In genomic region chr3:158732856-158733200, GRCh38 we compare ENCODE assay signal across 10 cellular contexts. TPM values are rescaled to one million over a fixed set of nuclear protein-coding genes. Genes with fewer than 3 reads are reported as not detected.
DNase-seq lines count a peak whose midpoint lies in the region; ATAC-seq and TF ChIP-seq lines count a peak whose summit lies in the region.
"Had no signal": no experiment of that assay in that cellular context is flagged by ENCODE, and none has a peak within 500 bp of the region (broad histone marks: within the 10 kb centered on the region; RNA-seq: fewer than 3 reads in every experiment).

No MANE protein-coding gene starts in this region.

- H3K36me3 Mint-ChIP-seq in CD4-positive, alpha-beta memory T cell: peaks cover 0 to 15% of the 10 kb centered on the region in 2 donors
- H3K36me3 Mint-ChIP-seq in activated CD4-positive, alpha-beta T cell treated with anti-CD3 and anti-CD28 coated beads, Interleukin-2, amount 10 ng/mL, durations not matched to agents 24 days and 14 days (ENCODE audit: low read depth): no peaks in the 10 kb centered on the region
- H3K36me3 Mint-ChIP-seq in natural killer cell treated with Interleukin-12 subunit alpha and Interleukin-12 subunit beta and Interleukin-15 and Interleukin-18, amount 100 ng/mL, for 72 hours: peaks cover 5% of the 10 kb centered on the region

- CTCF ChIA-PET in CD4-positive, alpha-beta memory T cell (lab: Charles Lee; ENCODE audit: partially characterized antibody): no interaction called here

- no peak overlapping the region for H3K27ac Mint-ChIP-seq in CD4-positive, alpha-beta memory T cell
- no peak overlapping the region for H3K27ac Mint-ChIP-seq in activated CD4-positive, alpha-beta T cell treated with anti-CD3 and anti-CD28 coated beads, Interleukin-2, amount 10 ng/mL, durations not matched to agents 24 days and 14 days
- H3K27ac Mint-ChIP-seq in natural killer cell treated with Interleukin-12 subunit alpha and Interleukin-12 subunit beta and Interleukin-15 and Interleukin-18, amount 100 ng/mL, for 72 hours: no peak overlapping the region

- no peak for TF ChIP-seq CTCF in brain microvascular endothelial cell (IDR thresholded peaks at IDR 0.05; ENCODE audit: low read depth, low read length, missing control alignments)
- TF ChIP-seq CTCF in psoas muscle (IDR thresholded peaks at IDR 0.05): no peak

- POLR2A ChIA-PET in CD4-positive, alpha-beta memory T cell (lab: Charles Lee; ENCODE audit: partially characterized antibody): interaction anchor here (1.4 kb wide), 1 partner anchor 10 kb away, joined by 4 read pairs; no protein-coding TSS in a partner anchor

- no peak for DNase-seq in CD4-positive, alpha-beta memory T cell
- DNase-seq in brain microvascular endothelial cell (no peak), psoas muscle (no peak), hepatic stellate cell (ENCODE audit: low spot score) (no peak), AG20443 (ENCODE audit: low spot score) (no peak)
- no peak for DNase-seq in activated CD4-positive, alpha-beta T cell treated with anti-CD3 and anti-CD28 coated beads, Interleukin-2, amount 10 ng/mL, durations not matched to agents 24 days and 14 days
- DNase-seq in natural killer cell treated with Interleukin-12 subunit alpha and Interleukin-12 subunit beta and Interleukin-15 and Interleukin-18, amount 100 ng/mL, for 72 hours (ENCODE audit: low spot score): no peak
- DNase-seq: NCI-H1436, SJCRH30 had no signal

- no peaks in the 10 kb centered on the region for H3K36me3 ChIP-seq in CD4-positive, alpha-beta memory T cell (ENCODE audit: insufficient read depth, low read length)
- H3K36me3 ChIP-seq in brain microvascular endothelial cell (replicated peaks) (peaks cover 3% of the 10 kb centered on the region), iPS-15b (ENCODE audit: control insufficient read depth, insufficient read depth, low read length) (no peaks in the 10 kb centered on the region), psoas muscle (ENCODE audit: insufficient read depth in 1 of 2, low read depth in 1 of 2) (peaks cover 0 to 10% of the 10 kb centered on the region in 2 donors)
- H3K36me3 ChIP-seq: SJCRH30 had no signal

- peaks cover under 1 to 2% of the 10 kb centered on the region in 2 donors for H3K27me3 Mint-ChIP-seq in CD4-positive, alpha-beta memory T cell
- no peaks in the 10 kb centered on the region for H3K27me3 Mint-ChIP-seq in activated CD4-positive, alpha-beta T cell treated with anti-CD3 and anti-CD28 coated beads, Interleukin-2, amount 10 ng/mL, durations not matched to agents 24 days and 14 days
- no peaks in the 10 kb centered on the region for H3K27me3 Mint-ChIP-seq in natural killer cell treated with Interleukin-12 subunit alpha and Interleukin-12 subunit beta and Interleukin-15 and Interleukin-18, amount 100 ng/mL, for 72 hours

- H3K9me3 ChIP-seq in CD4-positive, alpha-beta memory T cell (ENCODE audit: control insufficient read depth in 1 of 2, low read length in 2 of 2): no peaks in the 10 kb centered on the region
- H3K9me3 ChIP-seq in iPS-15b (ENCODE audit: control insufficient read depth, insufficient read depth, low read length) (no peaks in the 10 kb centered on the region), psoas muscle (peaks cover 8% of the 10 kb centered on the region)
- H3K9me3 ChIP-seq: SJCRH30 had no signal

- in situ Hi-C loops in brain microvascular endothelial cell (cut with HindIII; ENCODE audit: low pct_ligation_motif_present, low sequenced_read_pairs): no loop called here

- H3K4me1 Mint-ChIP-seq in CD4-positive, alpha-beta memory T cell: peaks cover 6 to 11% (median 8%) of the 10 kb centered on the region in 4 donors
- peaks cover 9% of the 10 kb centered on the region for H3K4me1 Mint-ChIP-seq in activated CD4-positive, alpha-beta T cell treated with anti-CD3 and anti-CD28 coated beads, Interleukin-2, amount 10 ng/mL, durations not matched to agents 24 days and 14 days
- peaks cover 3 to 5% of the 10 kb centered on the region in 2 donors for H3K4me1 Mint-ChIP-seq in natural killer cell treated with Interleukin-12 subunit alpha and Interleukin-12 subunit beta and Interleukin-15 and Interleukin-18, amount 100 ng/mL, for 72 hours (ENCODE audit: low read depth in 2 of 2)

- H3K27me3 ChIP-seq in CD4-positive, alpha-beta memory T cell (ENCODE audit: insufficient read depth, low read length): no peaks in the 10 kb centered on the region
- no peaks in the 10 kb centered on the region for H3K27me3 ChIP-seq in brain microvascular endothelial cell (replicated peaks)
- H3K27me3 ChIP-seq in iPS-15b (ENCODE audit: control insufficient read depth, insufficient read depth, low read length): peaks cover 15% of the 10 kb centered on the region
- H3K27me3 ChIP-seq in psoas muscle (ENCODE audit: insufficient read depth in 3 of 3, low read length in 2 of 3): no peaks in the 10 kb centered on the region
- H3K27me3 ChIP-seq: SJCRH30 had no signal

- H3K4me3 Mint-ChIP-seq in CD4-positive, alpha-beta memory T cell: peak overlapping the region in 6 of 8 donors; percentile 30 to 48 (median 36)
- H3K4me3 Mint-ChIP-seq in activated CD4-positive, alpha-beta T cell treated with anti-CD3 and anti-CD28 coated beads, Interleukin-2, amount 10 ng/mL, durations not matched to agents 24 days and 14 days: no peak overlapping the region
- no peak overlapping the region for H3K4me3 Mint-ChIP-seq in natural killer cell treated with Interleukin-12 subunit alpha and Interleukin-12 subunit beta and Interleukin-15 and Interleukin-18, amount 100 ng/mL, for 72 hours

- peaks cover 11% of the 10 kb centered on the region for H3K4me1 ChIP-seq in CD4-positive, alpha-beta memory T cell (ENCODE audit: insufficient read depth, low read length)
- H3K4me1 ChIP-seq in iPS-15b (ENCODE audit: control insufficient read depth, insufficient read depth, low read length): no peaks in the 10 kb centered on the region
- H3K4me1 ChIP-seq in psoas muscle: peaks cover 9% of the 10 kb centered on the region
- H3K4me1 ChIP-seq: SJCRH30 had no signal

- no peak overlapping the region for H3K4me3 ChIP-seq in CD4-positive, alpha-beta memory T cell (ENCODE audit: low read length in 2 of 2)
- H3K4me3 ChIP-seq in brain microvascular endothelial cell (ENCODE audit: low read depth, low read length) (peak overlapping the region; percentile 64), iPS-15b (ENCODE audit: low read depth, low read length) (peak overlapping the region; percentile 67), psoas muscle (peak overlapping the region; percentile 73)
- H3K4me3 ChIP-seq: SJCRH30 had no signal

- intact Hi-C loops in CD4-positive, alpha-beta memory T cell (cut with micrococcal nuclease): no loop called here
- intact Hi-C loops in psoas muscle (cut with DNase I): no loop called here
- intact Hi-C loops in activated CD4-positive, alpha-beta T cell treated with anti-CD3 and anti-CD28 coated beads, Interleukin-2, amount 10 ng/mL, durations not matched to agents 24 days and 14 days (cut with micrococcal nuclease): loop anchor here (5.0 kb wide), 1 partner anchor 61 kb away; the partner anchor contains the start of gene LXN

- peak in 1 of 4 donors; percentile 21 for ATAC-seq in psoas muscle
- no peak for ATAC-seq in natural killer cell treated with Interleukin-12 subunit alpha and Interleukin-12 subunit beta and Interleukin-15 and Interleukin-18, amount 100 ng/mL, for 72 hours

- peaks cover 0 to 11% (median 7%) of the 10 kb centered on the region in 8 donors for H3K9me3 Mint-ChIP-seq in CD4-positive, alpha-beta memory T cell
- peaks cover 4% of the 10 kb centered on the region for H3K9me3 Mint-ChIP-seq in activated CD4-positive, alpha-beta T cell treated with anti-CD3 and anti-CD28 coated beads, Interleukin-2, amount 10 ng/mL, durations not matched to agents 24 days and 14 days
- peaks cover 3% of the 10 kb centered on the region for H3K9me3 Mint-ChIP-seq in natural killer cell treated with Interleukin-12 subunit alpha and Interleukin-12 subunit beta and Interleukin-15 and Interleukin-18, amount 100 ng/mL, for 72 hours

- no peak overlapping the region for H3K27ac ChIP-seq in CD4-positive, alpha-beta memory T cell (ENCODE audit: low read depth, low read length)
- peak overlapping the region; percentile 57 for H3K27ac ChIP-seq in brain microvascular endothelial cell
- peak overlapping the region; percentile 41 for H3K27ac ChIP-seq in psoas muscle
- H3K27ac ChIP-seq: SJCRH30 had no signal

- WGBS in psoas muscle, 3 donors: 41 to 63% (median 45%) methylated on average over 15 of the region's 15 CpGs

- peak overlapping the region; percentile 32 for H3K9ac ChIP-seq in iPS-15b (ENCODE audit: low read depth, low read length)

RNA-seq across cellular contexts. Expression of gene RARRES1, which starts 0.6 kb away (rescaled TPM):
- not detected for total RNA-seq in CD4-positive, alpha-beta memory T cell
- polyA plus RNA-seq in CD4-positive, alpha-beta memory T cell: not detected
- total RNA-seq in psoas muscle: 10 to 100 TPM in 1 of 4 donors, 1 to 10 TPM in 2, under 1 TPM in 1; 0.97 to 28.1 (median 5.8) TPM
- polyA plus RNA-seq in psoas muscle: 1 to 10 TPM in 2 of 3 donors, under 1 TPM in 1; 0.69 to 6.2 (median 2.9) TPM
- not detected in 2 replicates for total RNA-seq in activated CD4-positive, alpha-beta T cell treated with anti-CD3 and anti-CD28 coated beads, Interleukin-2, amount 10 ng/mL, durations not matched to agents 24 days and 14 days
- total RNA-seq in natural killer cell treated with Interleukin-12 subunit alpha and Interleukin-12 subunit beta and Interleukin-15 and Interleukin-18, amount 100 ng/mL, for 72 hours: not detected
- total RNA-seq: SJCRH30 had no signal

Comparison
In these comparisons a context has a peak if more than half of its experiments do, and no peak if none do; other contexts are left out.
1. H3K4me3 ChIP-seq: peak in brain microvascular endothelial cell (single experiment), iPS-15b (single experiment) and psoas muscle (single experiment); none in CD4-positive, alpha-beta memory T cell (0 of 2).
2. H3K4me3 Mint-ChIP-seq: peak in CD4-positive, alpha-beta memory T cell (6 of 8); none in activated CD4-positive, alpha-beta T cell treated with anti-CD3 and anti-CD28 coated beads, Interleukin-2, amount 10 ng/mL, durations not matched to agents 24 days and 14 days (single experiment) and natural killer cell treated with Interleukin-12 subunit alpha and Interleukin-12 subunit beta and Interleukin-15 and Interleukin-18, amount 100 ng/mL, for 72 hours (single experiment).